ENCODE assay signal across 1 cellular context in genomic region chr21:17612565-17613241, GRCh38.
A peak's percentile ranks its signal among the peaks of the same experiment; 100 is the strongest.
TF ChIP-seq lines count a peak whose summit lies in the region.

Gene BTG3, minus strand, starts transcription at chr21:17612901. Its CDS starts 3,757 bp downstream, at chr21:17609144.

TF ChIP-seq in HepG2, 621 proteins besides CTCF, POLR2A, EP300 and RAD21 (continued from another document and continues in another):
- TF ChIP-seq ZNF138 (CRISPR knock-in tag; IDR thresholded peaks at IDR 0.05; ENCODE audit: low read depth) (no peak; the same call in 1 of the 2 replicates), KIAA2018 (CRISPR knock-in tag; IDR thresholded peaks at IDR 0.05; ENCODE audit: borderline replicate concordance) (no peak), NPAS2 (CRISPR knock-in tag; IDR thresholded peaks at IDR 0.05; ENCODE audit: borderline replicate concordance) (no peak), ZBTB37 (CRISPR knock-in tag; IDR thresholded peaks at IDR 0.05) (no peak), ATF4 (CRISPR knock-in tag; IDR thresholded peaks at IDR 0.05) (0 out of 4 replicates have a peak, but pooled peaks of 1 of the 2 experiments have one; percentile 30), GLMP (CRISPR knock-in tag; IDR thresholded peaks at IDR 0.05; ENCODE audit: borderline replicate concordance) (no peak), ZNF207 (IDR thresholded peaks at IDR 0.05; ENCODE audit: borderline replicate concordance) (no peak), TFE3 (CRISPR knock-in tag; IDR thresholded peaks at IDR 0.05) (no peak), E2F1 (CRISPR knock-in tag; IDR thresholded peaks at IDR 0.05) (peak; percentile 75; the same call in 1 of the 2 replicates), ZNF605 (CRISPR knock-in tag; IDR thresholded peaks at IDR 0.05) (no peak), ESRRA (CRISPR knock-in tag; IDR thresholded peaks at IDR 0.05; ENCODE audit: low read depth) (peak; percentile 45; the same call in 1 of the 2 replicates), ZNF646 (CRISPR knock-in tag; IDR thresholded peaks at IDR 0.05) (no peak), POGK (CRISPR knock-in tag; conservative IDR thresholded peaks at IDR 0.05) (peak; percentile 73; the same call in 1 of the 2 replicates), PAX8 (CRISPR knock-in tag; IDR thresholded peaks at IDR 0.05; ENCODE audit: borderline replicate concordance) (peak; percentile 59; the same call in 1 of the 2 replicates), ZBTB42 (CRISPR knock-in tag; IDR thresholded peaks at IDR 0.05) (no peak), SNAI1 (CRISPR knock-in tag; IDR thresholded peaks at IDR 0.05; ENCODE audit: borderline replicate concordance) (no peak), ZNF503 (CRISPR knock-in tag; IDR thresholded peaks at IDR 0.05) (peak; percentile 41; the same call in 1 of the 2 replicates), ZNF776 (CRISPR knock-in tag; IDR thresholded peaks at IDR 0.05) (peak; percentile 32; the same call in 1 of the 2 replicates), JUND (CRISPR knock-in tag; IDR thresholded peaks at IDR 0.05) (no peak), PHF20 (CRISPR knock-in tag; IDR thresholded peaks at IDR 0.05) (peak; percentile 38), SAFB2 (CRISPR knock-in tag; IDR thresholded peaks at IDR 0.05; ENCODE audit: borderline replicate concordance, low read depth) (peak; percentile 84; the same call in 1 of the 2 replicates), ZNF557 (CRISPR knock-in tag; IDR thresholded peaks at IDR 0.05) (0 out of 2 replicates have a peak, but pooled peaks have one; percentile 61), ZFYVE20 (CRISPR knock-in tag; IDR thresholded peaks at IDR 0.05; ENCODE audit: borderline replicate concordance, low read depth) (no peak), ZNF160 (CRISPR knock-in tag; IDR thresholded peaks at IDR 0.05) (0 out of 2 replicates have a peak, but pooled peaks have one; percentile 31), ZSCAN21 (CRISPR knock-in tag; IDR thresholded peaks at IDR 0.05; ENCODE audit: borderline replicate concordance) (no peak), SALL2 (CRISPR knock-in tag; IDR thresholded peaks at IDR 0.05) (peak; percentile 88), ELF1 (CRISPR knock-in tag; IDR thresholded peaks at IDR 0.05) (no peak), HNRNPK (IDR thresholded peaks at IDR 0.05; ENCODE audit: low read depth, low read length, poor library complexity, severe bottlenecking) (peak; percentile 42)
